ENCODE assay signal across 9 cellular contexts in the genomic region with DNA sequence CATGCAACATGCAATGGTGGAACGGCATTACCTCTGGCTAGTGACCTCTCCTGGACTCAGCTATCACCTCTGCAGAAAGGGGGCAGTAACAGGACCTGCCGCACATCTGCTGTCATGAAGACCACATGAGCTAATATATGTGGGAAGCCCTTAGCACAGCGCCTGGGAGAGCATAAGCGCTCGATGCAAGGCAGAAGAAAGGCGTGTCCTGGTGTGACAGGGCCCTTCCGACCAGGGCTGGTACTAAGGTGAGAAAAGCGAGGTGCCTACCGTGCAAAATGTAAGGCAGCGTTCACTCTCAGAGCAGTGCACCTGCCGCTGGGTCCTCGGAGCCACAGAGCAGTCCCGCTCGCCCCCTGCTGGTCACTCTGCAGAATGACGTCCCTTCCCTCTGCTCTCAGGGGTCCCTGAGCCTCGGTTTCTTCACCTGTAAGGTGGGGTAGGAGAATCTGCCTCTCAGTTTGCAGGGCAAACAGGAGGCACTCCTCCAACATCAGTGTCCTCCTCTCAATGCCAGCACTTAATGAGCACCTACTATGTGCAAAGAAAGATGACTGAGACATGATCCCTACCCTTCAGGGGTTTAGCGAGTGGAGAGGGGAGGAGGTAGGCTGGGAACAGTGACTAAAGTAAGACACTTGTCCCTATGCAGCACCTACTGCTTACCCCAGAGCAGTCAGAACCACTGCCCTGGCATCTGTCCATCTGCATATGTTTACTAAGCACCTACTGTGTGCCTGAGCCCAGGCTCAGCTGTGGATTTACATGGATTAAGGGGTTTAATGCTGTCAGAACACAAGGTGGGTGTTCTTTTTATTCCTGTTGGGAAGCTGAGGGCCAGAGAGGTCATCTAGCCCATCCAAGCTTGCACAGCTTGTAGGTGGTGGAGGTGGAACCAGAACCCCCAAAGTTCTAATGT. TPM values are rescaled to one million over a fixed set of nuclear protein-coding genes. Genes with fewer than 3 reads are reported as not detected.
DNase-seq lines count a peak whose midpoint lies in the region; ATAC-seq and TF ChIP-seq lines count a peak whose summit lies in the region.
"Had no signal": no experiment of that assay in that cellular context is flagged by ENCODE, and none has a peak within 500 bp of the region (broad histone marks: within the 10 kb centered on the region; RNA-seq: fewer than 3 reads in every experiment).

No MANE protein-coding gene starts in this region.

- H3K36me3 Mint-ChIP-seq in CD4-positive, CD25-positive, alpha-beta regulatory T cell = no peaks in the 10 kb centered on the region
- no peaks in the 10 kb centered on the region for H3K36me3 Mint-ChIP-seq in brain
- H3K36me3 Mint-ChIP-seq: IgD-negative memory B cell had no signal

- no peaks in the 10 kb centered on the region for H3K36me3 ChIP-seq in CD4-positive, CD25-positive, alpha-beta regulatory T cell (ENCODE audit: control insufficient read depth, insufficient read depth, low read length)

- no peaks in the 10 kb centered on the region for H3K9me3 Mint-ChIP-seq in CD4-positive, CD25-positive, alpha-beta regulatory T cell
- H3K9me3 Mint-ChIP-seq in brain = peaks cover 0 to 11% (median 0%) of the 10 kb centered on the region in 5 experiments
- H3K9me3 Mint-ChIP-seq: IgD-negative memory B cell had no signal

- H3K9me3 ChIP-seq in CD4-positive, CD25-positive, alpha-beta regulatory T cell (ENCODE audit: control insufficient read depth in 2 of 2, low read length in 2 of 2) = no peaks in the 10 kb centered on the region

- H3K27me3 Mint-ChIP-seq in CD4-positive, CD25-positive, alpha-beta regulatory T cell = peaks cover 4% of the 10 kb centered on the region
- peaks cover 18% of the 10 kb centered on the region for H3K27me3 Mint-ChIP-seq in brain

- DNase-seq in CD4-positive, CD25-positive, alpha-beta regulatory T cell = peak; percentile 50 to 88 (median 76)
- DNase-seq in NCI-H2029 (lab: John Stamatoyannopoulos, UW) (peak; percentile 72), islet precursor cell (peak; percentile 78), GF-D8 (lab: John Stamatoyannopoulos, UW) (no peak)
- peak; percentile 78 for DNase-seq in stimulated activated CD4-positive, alpha-beta T cell treated with anti-CD3 and anti-CD28 coated beads, Interleukin-1b, Interleukin-23, amount 100 ng/mL, for 48 hours

- TF ChIP-seq CTCF in VCaP (conservative IDR thresholded peaks at IDR 0.05) (peak; percentile 98), brain (conservative IDR thresholded peaks at IDR 0.05) (peak; percentile 98 to 99)

- peaks cover 0 to 15% (median 13%) of the 10 kb centered on the region in 4 donors for H3K4me1 Mint-ChIP-seq in CD4-positive, CD25-positive, alpha-beta regulatory T cell
- H3K4me1 Mint-ChIP-seq in brain = peaks cover 19% of the 10 kb centered on the region

- no peak overlapping the region for H3K27ac ChIP-seq in CD4-positive, CD25-positive, alpha-beta regulatory T cell (ENCODE audit: insufficient read depth, low read length, poor library complexity, severe bottlenecking)
- H3K27ac ChIP-seq in VCaP = no peak overlapping the region

- peak overlapping the region in 1 of 3 donors; percentile 71 for H3K27ac Mint-ChIP-seq in CD4-positive, CD25-positive, alpha-beta regulatory T cell
- peak overlapping the region in 2 of 5 experiments; percentile 47 to 73 for H3K27ac Mint-ChIP-seq in brain
- H3K27ac Mint-ChIP-seq: IgD-negative memory B cell had no signal

- H3K27me3 ChIP-seq in CD4-positive, CD25-positive, alpha-beta regulatory T cell (ENCODE audit: control insufficient read depth, insufficient read depth, low read length) = no peaks in the 10 kb centered on the region

- peak overlapping the region; percentile 22 to 63 (median 24) for H3K4me3 Mint-ChIP-seq in CD4-positive, CD25-positive, alpha-beta regulatory T cell
- H3K4me3 Mint-ChIP-seq in brain = peak overlapping the region; percentile 12 to 68 (median 39)

- peak overlapping the region; percentile 39 for H3K4me3 ChIP-seq in CD4-positive, CD25-positive, alpha-beta regulatory T cell (ENCODE audit: low read depth, low read length)

- H3K4me1 ChIP-seq in CD4-positive, CD25-positive, alpha-beta regulatory T cell (ENCODE audit: control insufficient read depth, insufficient read depth, low read length, poor library complexity, severe bottlenecking) = peaks cover 15% of the 10 kb centered on the region

- peak; percentile 85 to 89 for ATAC-seq in CD4-positive, CD25-positive, alpha-beta regulatory T cell (ENCODE audit: low read depth in 2 of 2)
- peak; percentile 56 for ATAC-seq in GM21717 (IDR thresholded peaks at IDR 0.05; ENCODE audit: unreplicated experiment)

RNA-seq across cellular contexts. Expression of a gene that starts 41.1 kb away (rescaled TPM):
- not detected for total RNA-seq in CD4-positive, CD25-positive, alpha-beta regulatory T cell
- not detected for polyA plus RNA-seq in CD4-positive, CD25-positive, alpha-beta regulatory T cell
- polyA plus RNA-seq in brain (ENCODE audit: insufficient read depth, low read depth, low replicate concordance) = 0.63 TPM
- polyA plus RNA-seq: IgD-negative memory B cell had no signal
